Comparison of ENCODE assay signal across 8 cellular contexts in genomic region chr6:163416640-163417253, GRCh38. TPM values are rescaled to one million over a fixed set of nuclear protein-coding genes. Genes with fewer than 3 reads are reported as not detected.
DNase-seq lines count a peak whose midpoint lies in the region; ATAC-seq, FAIRE-seq and TF ChIP-seq lines count a peak whose summit lies in the region.

No MANE protein-coding gene starts in this region.

- peak overlapping the region; percentile 98 for H3K27ac ChIP-seq in BLaER1
- H3K27ac ChIP-seq in GM12878 (ENCODE audit: control insufficient read depth, insufficient read depth): peak overlapping the region; percentile 77

- H3K4me3 ChIP-seq in BLaER1: peak overlapping the region; percentile 95
- peak overlapping the region; percentile 90 for H3K4me3 ChIP-seq in GM12878
- H3K4me3 ChIP-seq in iPS-15b (ENCODE audit: low read depth, low read length): peak overlapping the region; percentile 91
- peak overlapping the region; percentile 78 for H3K4me3 ChIP-seq in skeletal muscle cell (ENCODE audit: low read depth, low read length)

- H3K36me3 ChIP-seq in BLaER1: no peaks in the 10 kb centered on the region
- H3K36me3 ChIP-seq in GM12878 (ENCODE audit: control insufficient read depth in 2 of 2, insufficient read depth in 2 of 2, low read length in 1 of 2): no peaks in the 10 kb centered on the region
- H3K36me3 ChIP-seq in iPS-15b (ENCODE audit: control insufficient read depth, insufficient read depth, low read length): no peaks in the 10 kb centered on the region

- ATAC-seq in GM12878 (no peak), HG02840 (IDR thresholded peaks at IDR 0.05; ENCODE audit: low FRiP score, unreplicated experiment) (no peak), HG03139 (IDR thresholded peaks at IDR 0.05; ENCODE audit: unreplicated experiment) (no peak)

- no peak for TF ChIP-seq EP300 in GM12878 (IDR thresholded peaks at IDR 0.05; ENCODE audit: borderline replicate concordance in 1 of 2, control insufficient read depth in 1 of 2, low read depth in 2 of 2, low read length in 2 of 2)

- SMC1A ChIA-PET in GM12878 (lab: Charles Lee; ENCODE audit: uncharacterized antibody, unreplicated experiment): interaction anchor here (0.9 to 7.0 kb wide), 6 partner anchors 11 to 138 kb away, joined by 3 to 39 read pairs (median 18); no protein-coding TSS in a partner anchor

- H3K79me2 ChIP-seq in GM12878 (ENCODE audit: control insufficient read depth, insufficient read depth, low read length): peaks cover 72% of the 10 kb centered on the region

- H3K4me2 ChIP-seq in BLaER1: peak overlapping the region; percentile 93
- H3K4me2 ChIP-seq in GM12878 (ENCODE audit: control insufficient read depth, insufficient read depth): peak overlapping the region; percentile 81

- H3K9me3 ChIP-seq in BLaER1 (no peaks in the 10 kb centered on the region), GM12878 (replicated peaks; ENCODE audit: control insufficient read depth, insufficient read depth, low read length) (no peaks in the 10 kb centered on the region), iPS-15b (ENCODE audit: control insufficient read depth, insufficient read depth, low read length) (no peaks in the 10 kb centered on the region)

- BruUV-seq in GM12878 (replicated peaks; lab: Mats Ljungman, UMichigan): no TSS peak

- peak overlapping the region; percentile 59 for H2AFZ ChIP-seq in GM12878 (ENCODE audit: control insufficient read depth, low read depth, low read length)

- DNase-seq in GM20000 (ENCODE audit: low spot score) (no peak), GM12878 (ENCODE audit: low read depth, low spot score) (no peak), skeletal muscle cell (ENCODE audit: low read depth) (peak; percentile 58)

- TF ChIP-seq POLR2A in GM12878 (IDR thresholded peaks at IDR 0.05; ENCODE audit: low read depth, low read length): no peak

- 8% methylated on average over 10 of the region's 10 CpGs for WGBS in GM12878 (ENCODE audit: insufficient coverage, insufficient replicate concordance, low lambda C conversion rate, missing lambda C conversion rate)

- CTCF ChIA-PET in GM12878 (lab: Yijun Ruan, JAX): interaction anchor here (0.6 to 6.5 kb wide), 8 partner anchors 11 to 539 kb away, joined by 3 to 56 read pairs (median 7); no protein-coding TSS in a partner anchor

- H3K9ac ChIP-seq in BLaER1 (peak overlapping the region; percentile 96), GM12878 (ENCODE audit: control insufficient read depth, insufficient read depth, low read length) (peak overlapping the region; percentile 86), iPS-15b (ENCODE audit: low read depth, low read length) (peak overlapping the region; percentile 26)

- intact Hi-C loops in GM12878 (cut with micrococcal nuclease; ENCODE audit: unreplicated experiment): loop anchor here (1.0 to 10.0 kb wide), 5 partner anchors 136 to 1511 kb away; no protein-coding TSS in a partner anchor

- in situ Hi-C loops in GM12878 (cut with MboI): no loop called here

- H3K27me3 ChIP-seq in BLaER1: no peaks in the 10 kb centered on the region
- no peaks in the 10 kb centered on the region for H3K27me3 ChIP-seq in GM12878 (replicated peaks in 1 of 2; ENCODE audit: control insufficient read depth in 2 of 2, insufficient read depth in 2 of 2, low read length in 1 of 2)
- no peaks in the 10 kb centered on the region for H3K27me3 ChIP-seq in iPS-15b (ENCODE audit: control insufficient read depth, insufficient read depth, low read length)

- peak; percentile 61 for TF ChIP-seq RAD21 in GM12878 (IDR thresholded peaks at IDR 0.05; ENCODE audit: insufficient read depth, low read depth, low read length)

- FAIRE-seq in GM12878 (lab: Jason Lieb, UNC): no peak

- RAD21 ChIA-PET in GM12878 (lab: Charles Lee; ENCODE audit: unreplicated experiment): interaction anchor here (0.8 to 5.4 kb wide), 5 partner anchors 9 to 541 kb away, joined by 3 to 26 read pairs (median 3); no protein-coding TSS in a partner anchor

- TF ChIP-seq CTCF in GM20000 (IDR thresholded peaks at IDR 0.05; ENCODE audit: extremely low read depth, missing control alignments) (peak; percentile 14), GM12878 (IDR thresholded peaks at IDR 0.05 in 2 of 3, conservative IDR thresholded peaks at IDR 0.05 in 1 of 3; ENCODE audit: control insufficient read depth in 2 of 3, extremely low read depth in 1 of 3, insufficient read depth in 1 of 3, low read depth in 3 of 3, low read length in 3 of 3) (peak; percentile 17 to 57 (median 52); a peak in 5 of 6 replicates)

- POLR2A ChIA-PET in GM12878 (lab: Charles Lee): interaction anchor here (1.9 kb wide), 1 partner anchor 10 kb away, joined by 4 read pairs; no protein-coding TSS in a partner anchor

- H4K20me1 ChIP-seq in BLaER1 (peaks cover 63% of the 10 kb centered on the region), GM12878 (ENCODE audit: control insufficient read depth, insufficient read depth) (no peaks in the 10 kb centered on the region)

- H3K4me1 ChIP-seq in BLaER1: peaks cover 54% of the 10 kb centered on the region
- H3K4me1 ChIP-seq in GM12878 (ENCODE audit: control insufficient read depth, insufficient read depth, low read length): peaks cover 3% of the 10 kb centered on the region; the same call in 1 of the 2 replicates
- H3K4me1 ChIP-seq in iPS-15b (ENCODE audit: control insufficient read depth, insufficient read depth, low read length): peaks cover 4% of the 10 kb centered on the region

TF ChIP-seq in PFSK-1, 5 proteins besides CTCF, POLR2A, EP300 and RAD21:
- TF ChIP-seq SIN3A (IDR thresholded peaks at IDR 0.05; ENCODE audit: borderline replicate concordance, insufficient read depth, low read length): peak; percentile 43; the same call in 1 of the 2 replicates
- no peak for TF ChIP-seq POLR2AphosphoS5 (IDR thresholded peaks at IDR 0.05; ENCODE audit: low read depth, low read length)
TF ChIP-seq in PFSK-1: peak in this region for 1.

TF ChIP-seq in GM12878, 131 proteins besides CTCF, POLR2A, EP300 and RAD21 (continues in another document):
- peak; percentile 43 for TF ChIP-seq IKZF1 (conservative IDR thresholded peaks at IDR 0.05)
- no peak for TF ChIP-seq STAT1 (conservative IDR thresholded peaks at IDR 0.05)
- TF ChIP-seq YBX1 (IDR thresholded peaks at IDR 0.05): no peak
- no peak for TF ChIP-seq LARP7 (IDR thresholded peaks at IDR 0.05)
- no peak for TF ChIP-seq ZNF622 (IDR thresholded peaks at IDR 0.05)
- no peak for TF ChIP-seq NFYA (IDR thresholded peaks at IDR 0.05; ENCODE audit: borderline replicate concordance, low read depth, low read length)
- peak; percentile 52 to 62 for TF ChIP-seq IKZF2 (IDR thresholded peaks at IDR 0.05)
- TF ChIP-seq CHD2 (IDR thresholded peaks at IDR 0.05; ENCODE audit: borderline replicate concordance, low read depth, low read length): no peak
- TF ChIP-seq SMARCA5 (IDR thresholded peaks at IDR 0.05): 0 out of 2 replicates have a peak, but pooled peaks have one; percentile 54
- TF ChIP-seq STAT3 (IDR thresholded peaks at IDR 0.05; ENCODE audit: low read depth, low read length): no peak
- no peak for TF ChIP-seq NR2C1 (IDR thresholded peaks at IDR 0.05)
- no peak for TF ChIP-seq SKIL (IDR thresholded peaks at IDR 0.05; ENCODE audit: low read depth, poor library complexity, severe bottlenecking)
- TF ChIP-seq ZNF384 (IDR thresholded peaks at IDR 0.05; ENCODE audit: borderline replicate concordance, low read depth, low read length): peak; percentile 91
- no peak for TF ChIP-seq JUND (IDR thresholded peaks at IDR 0.05; ENCODE audit: low read depth, low read length)
- TF ChIP-seq MYB (IDR thresholded peaks at IDR 0.05; ENCODE audit: borderline replicate concordance, low read depth, low read length): no peak

RNA-seq across cellular contexts. Expression of gene QKI, which starts 2.2 kb away (rescaled TPM):
- polyA plus RNA-seq in PFSK-1 (2012; ENCODE audit: insufficient read length, low read depth): 76.0 TPM
- 93.7 and 101 TPM in 2 replicates for total RNA-seq in GM12878 (2013; cell fraction: nucleolus; rRNA removed)
- total RNA-seq in GM12878 (2014; rRNA removed) (43.7 and 46.4 TPM in 2 replicates), GM12878 (2014; rRNA removed; fragmentation: Illumina TruSeq; extraction: Trizol) (47.8 and 52.5 TPM in 2 replicates), GM12878 (2021) (50.7 and 54.5 TPM in 2 replicates)
- polyA plus RNA-seq in GM12878 (2011; ENCODE audit: low read depth): 28.6 TPM
- polyA plus RNA-seq in GM12878 (2011; rRNA removed) (62.3 and 68.4 TPM in 2 replicates), GM12878 (2014; fragmentation: Illumina TruSeq; extraction: Trizol) (54.6 and 72.5 TPM in 2 replicates), GM12878 (2014; fragmentation: Nextera tagmentation; extraction: Ambion mirVana) (10 to 100 TPM; 10.7 to 27.1 TPM), GM12878 (2014; rRNA removed) (31.4 and 35.0 TPM in 2 replicates), GM12878 (2016; fragmentation: Nextera tagmentation; extraction: Ambion mirVana) (1 to 10 TPM; 4.7 to 4.8 TPM)
- 73.9 and 89.7 TPM in 2 replicates for polyA plus RNA-seq in GM12878 (2011; cell fraction: cytosol; rRNA removed)
- polyA plus RNA-seq in GM12878 (2011; cell fraction: nucleus; rRNA removed): 42.5 and 60.8 TPM in 2 replicates
- polyA plus RNA-seq in GM12878 (2012): 15.4 and 24.9 TPM in 2 replicates
- 203 and 222 TPM in 2 replicates for polyA minus RNA-seq in GM12878 (2011; rRNA and poly(A)+ RNA removed)
- polyA minus RNA-seq in GM12878 (2011; cell fraction: cytosol; rRNA and poly(A)+ RNA removed): 55.9 and 69.2 TPM in 2 replicates
- polyA minus RNA-seq in GM12878 (2011; cell fraction: nucleus; rRNA and poly(A)+ RNA removed): 55.2 and 80.6 TPM in 2 replicates

Comparison
In these comparisons a context has a peak if more than half of its experiments do, and no peak if none do; other contexts are left out.
1. H3K9ac ChIP-seq: peak in every context shown above with its lines; median percentile 96 in BLaER1; 86 in GM12878; 26 in iPS-15b.